Comparison of ENCODE assay signal across 8 cellular contexts in genomic region chr6:106087548-106088325, GRCh38. TPM values are rescaled to one million over a fixed set of nuclear protein-coding genes. Genes with fewer than 3 reads are reported as not detected.
DNase-seq lines count a peak whose midpoint lies in the region; ATAC-seq and TF ChIP-seq lines count a peak whose summit lies in the region.

No MANE protein-coding gene starts in this region.

- peaks cover 54% of the 10 kb centered on the region for H3K36me3 Mint-ChIP-seq in T-helper 2 cell treated with Interferon-gamma antibody and Interleukin-4, amounts not matched to agents 5 μg/mL and 100 μg/mL, for 36 hours (ENCODE audit: low read depth)
- H3K36me3 Mint-ChIP-seq in activated CD8-positive, alpha-beta T cell treated with anti-CD3 and anti-CD28 coated beads, Interleukin-2, amount 10 ng/mL, durations not matched to agents 7 days and 5 days (ENCODE audit: low read depth) = peaks cover 35% of the 10 kb centered on the region

- CTCF ChIA-PET in activated CD8-positive, alpha-beta T cell treated with anti-CD3 and anti-CD28 coated beads, Interleukin-2, amount 10 ng/mL, durations not matched to agents 7 days and 5 days (lab: Charles Lee) = interaction anchor here (1.0 to 2.8 kb wide), 12 partner anchors 8 to 655 kb away, joined by 3 to 32 read pairs (median 6); no protein-coding TSS in a partner anchor

- TF ChIP-seq CTCF in smooth muscle cell (IDR thresholded peaks at IDR 0.05; ENCODE audit: borderline replicate concordance, insufficient read depth, poor library complexity, severe bottlenecking) = no peak

- no peak for ATAC-seq in activated CD8-positive, alpha-beta T cell treated with anti-CD3 and anti-CD28 coated beads, Interleukin-2, amount 10 ng/mL, durations not matched to agents 7 days and 5 days
- peak; percentile 34 to 49 for ATAC-seq in right cardiac atrium
- no peak for ATAC-seq in HG03025 (IDR thresholded peaks at IDR 0.05; ENCODE audit: low FRiP score, unreplicated experiment)
- ATAC-seq in GM21619 (IDR thresholded peaks at IDR 0.05; ENCODE audit: unreplicated experiment) = no peak

- POLR2A ChIA-PET in activated CD8-positive, alpha-beta T cell treated with anti-CD3 and anti-CD28 coated beads, Interleukin-2, amount 10 ng/mL, durations not matched to agents 7 days and 5 days (lab: Charles Lee) = interaction anchor here (1.6 to 2.6 kb wide), 3 partner anchors 10 to 96 kb away, joined by 3 to 23 read pairs (median 3); no protein-coding TSS in a partner anchor

- H3K27me3 Mint-ChIP-seq in T-helper 2 cell treated with Interferon-gamma antibody and Interleukin-4, amounts not matched to agents 5 μg/mL and 100 μg/mL, for 36 hours (ENCODE audit: low read depth) = peaks cover 2% of the 10 kb centered on the region
- H3K27me3 Mint-ChIP-seq in activated CD8-positive, alpha-beta T cell treated with anti-CD3 and anti-CD28 coated beads, Interleukin-2, amount 10 ng/mL, durations not matched to agents 7 days and 5 days (ENCODE audit: low read depth) = peaks cover 25% of the 10 kb centered on the region

- 22% methylated on average over 13 of the region's 13 CpGs for WGBS in right cardiac atrium
- WGBS in smooth muscle cell (ENCODE audit: low lambda C conversion rate) = 21% methylated on average over 13 of the region's 13 CpGs

- H3K27me3 ChIP-seq in right cardiac atrium (ENCODE audit: control insufficient read depth, insufficient read depth) = peaks cover 2% of the 10 kb centered on the region
- no peaks in the 10 kb centered on the region for H3K27me3 ChIP-seq in smooth muscle cell (ENCODE audit: low read depth)

- H3K4me3 ChIP-seq in right cardiac atrium (ENCODE audit: low read length) = peak overlapping the region; percentile 51
- peak overlapping the region; percentile 71 for H3K4me3 ChIP-seq in smooth muscle cell

- intact Hi-C loops in right cardiac atrium (cut with DNase I) = no loop called here

- H3K9me3 ChIP-seq in right cardiac atrium (ENCODE audit: control insufficient read depth, low read length) = no peaks in the 10 kb centered on the region
- no peaks in the 10 kb centered on the region for H3K9me3 ChIP-seq in smooth muscle cell (replicated peaks; ENCODE audit: low read depth)

- H3K36me3 ChIP-seq in smooth muscle cell (ENCODE audit: low read depth) = no peaks in the 10 kb centered on the region

- H3K9me3 Mint-ChIP-seq in T-helper 2 cell treated with Interferon-gamma antibody and Interleukin-4, amounts not matched to agents 5 μg/mL and 100 μg/mL, for 36 hours = no peaks in the 10 kb centered on the region
- no peaks in the 10 kb centered on the region for H3K9me3 Mint-ChIP-seq in activated CD8-positive, alpha-beta T cell treated with anti-CD3 and anti-CD28 coated beads, Interleukin-2, amount 10 ng/mL, durations not matched to agents 7 days and 5 days (ENCODE audit: insufficient read depth)

- peaks cover 44% of the 10 kb centered on the region for H3K79me2 ChIP-seq in smooth muscle cell (ENCODE audit: low read depth)

- H3F3A ChIP-seq in smooth muscle cell (ENCODE audit: low read depth) = peaks cover 15% of the 10 kb centered on the region

- peaks cover 77% of the 10 kb centered on the region for H3K4me1 Mint-ChIP-seq in T-helper 2 cell treated with Interferon-gamma antibody and Interleukin-4, amounts not matched to agents 5 μg/mL and 100 μg/mL, for 36 hours (ENCODE audit: low read depth)
- H3K4me1 Mint-ChIP-seq in activated CD8-positive, alpha-beta T cell treated with anti-CD3 and anti-CD28 coated beads, Interleukin-2, amount 10 ng/mL, durations not matched to agents 7 days and 5 days (ENCODE audit: low read depth) = peaks cover 72% of the 10 kb centered on the region

- peak overlapping the region; percentile 24 for H3K27ac ChIP-seq in right cardiac atrium (ENCODE audit: low read length)
- H3K27ac ChIP-seq in smooth muscle cell (ENCODE audit: low read depth) = peak overlapping the region; percentile 66

- H3K27ac Mint-ChIP-seq in T-helper 2 cell treated with Interferon-gamma antibody and Interleukin-4, amounts not matched to agents 5 μg/mL and 100 μg/mL, for 36 hours = peak overlapping the region; percentile 58
- peak overlapping the region; percentile 62 for H3K27ac Mint-ChIP-seq in activated CD8-positive, alpha-beta T cell treated with anti-CD3 and anti-CD28 coated beads, Interleukin-2, amount 10 ng/mL, durations not matched to agents 7 days and 5 days

- no peaks in the 10 kb centered on the region for H3K4me1 ChIP-seq in right cardiac atrium (ENCODE audit: control insufficient read depth, insufficient read depth, low read length)
- peaks cover 51% of the 10 kb centered on the region for H3K4me1 ChIP-seq in smooth muscle cell (ENCODE audit: low read depth)

- peak overlapping the region; percentile 45 for H3K9ac ChIP-seq in smooth muscle cell (ENCODE audit: low read depth)

- peak overlapping the region; percentile 14 for H2AFZ ChIP-seq in smooth muscle cell (ENCODE audit: low read depth)

- H3K4me2 ChIP-seq in smooth muscle cell = peak overlapping the region; percentile 98

- no peak for DNase-seq in T-helper 2 cell treated with Interferon-gamma antibody and Interleukin-4, amounts not matched to agents 5 μg/mL and 100 μg/mL, for 36 hours (ENCODE audit: low spot score)
- no peak for DNase-seq in T-helper 2 cell
- no peak for DNase-seq in activated CD8-positive, alpha-beta T cell treated with anti-CD3 and anti-CD28 coated beads, Interleukin-2, amount 10 ng/mL, durations not matched to agents 7 days and 5 days
- DNase-seq in right cardiac atrium = no peak
- no peak for DNase-seq in smooth muscle cell (lab: John Stamatoyannopoulos, UW; ENCODE audit: unreplicated experiment)
- no peak for DNase-seq in HPDE6-E6E7 (ENCODE audit: extremely low spot score)

- H3K4me3 Mint-ChIP-seq in T-helper 2 cell treated with Interferon-gamma antibody and Interleukin-4, amounts not matched to agents 5 μg/mL and 100 μg/mL, for 36 hours = peak overlapping the region; percentile 94
- H3K4me3 Mint-ChIP-seq in activated CD8-positive, alpha-beta T cell treated with anti-CD3 and anti-CD28 coated beads, Interleukin-2, amount 10 ng/mL, durations not matched to agents 7 days and 5 days = peak overlapping the region; percentile 84

- H4K20me1 ChIP-seq in smooth muscle cell (ENCODE audit: low read depth) = peaks cover 22% of the 10 kb centered on the region

RNA-seq across cellular contexts. Expression of gene PRDM1, which starts 1.6 kb away (rescaled TPM):
- total RNA-seq in activated CD8-positive, alpha-beta T cell treated with anti-CD3 and anti-CD28 coated beads, Interleukin-2, amount 10 ng/mL, durations not matched to agents 7 days and 5 days = 10 to 100 TPM; 14.4 to 14.7 TPM
- 1 to 10 TPM in 3 of 4 donors, under 1 TPM in 1; 0.91 to 1.5 (median 1.4) TPM for total RNA-seq in right cardiac atrium
- polyA plus RNA-seq in right cardiac atrium = 0.41 TPM
- 15.6 and 16.1 TPM in 2 replicates for total RNA-seq in smooth muscle cell
- polyA plus RNA-seq in smooth muscle cell = 13.3 and 15.1 TPM in 2 replicates

Comparison
In these comparisons a context has a peak if more than half of its experiments do, and no peak if none do; other contexts are left out.
1. ATAC-seq: peak in right cardiac atrium (2 of 2); none in activated CD8-positive, alpha-beta T cell treated with anti-CD3 and anti-CD28 coated beads, Interleukin-2, amount 10 ng/mL, durations not matched to agents 7 days and 5 days (single experiment), HG03025 (single experiment) and GM21619 (single experiment).